1 cellular context compared by ENCODE assay signal in genomic region chr20:62726276-62726675, GRCh38.
TF ChIP-seq lines count a peak whose summit lies in the region.

No MANE protein-coding gene starts in this region.

TF ChIP-seq in HCT116, 20 proteins besides CTCF, POLR2A, EP300 and RAD21 (continued from another document):
- TF ChIP-seq ELF1 (IDR thresholded peaks at IDR 0.05; ENCODE audit: borderline replicate concordance, low read depth) (no peak), CBX3 (IDR thresholded peaks at IDR 0.05; ENCODE audit: low read depth) (no peak), ATF3 (IDR thresholded peaks at IDR 0.05) (no peak), TCF7L2 (IDR thresholded peaks at IDR 0.05; ENCODE audit: borderline replicate concordance, extremely low read depth, insufficient read depth, insufficient read length) (no peak), ZFX (IDR thresholded peaks at IDR 0.05) (no peak), EGR1 (IDR thresholded peaks at IDR 0.05; ENCODE audit: low read depth) (no peak)
